Comparison of ENCODE assay signal across 33 cellular contexts in genomic region chr11:98130117-98130625, GRCh38.
DNase-seq lines count a peak whose midpoint lies in the region; ATAC-seq, FAIRE-seq and TF ChIP-seq lines count a peak whose summit lies in the region.
"Had no signal": no experiment of that assay in that cellular context is flagged by ENCODE, and none has a peak within 500 bp of the region (broad histone marks: within the 10 kb centered on the region; RNA-seq: fewer than 3 reads in every experiment).

No MANE protein-coding gene starts in this region.

- H3K9me1 ChIP-seq in K562 (ENCODE audit: control insufficient read depth, insufficient read depth, low read length): no peaks in the 10 kb centered on the region

- H3K9ac ChIP-seq in K562 (ENCODE audit: insufficient read depth in 1 of 2, low read depth in 2 of 2, low read length in 2 of 2) (no peak overlapping the region), H1 (replicated peaks in 1 of 4; ENCODE audit: extremely low read depth in 1 of 4, low read depth in 3 of 4, low read length in 3 of 4) (no peak overlapping the region)
- H3K9ac ChIP-seq: BLaER1; BLaER1 treated with 17β-estradiol and CSF1 and Interleukin-3, amounts not matched to agents 10 nM and 100 nM had no signal

- H3K23ac ChIP-seq in H1 (ENCODE audit: insufficient read length): no peak overlapping the region

- H3K79me1 ChIP-seq in H1 (ENCODE audit: low read depth, low read length): no peaks in the 10 kb centered on the region

- TF ChIP-seq EP300 in K562 (IDR thresholded peaks at IDR 0.05; ENCODE audit: low read length): no peak
- no peak for TF ChIP-seq EP300 in H1 (IDR thresholded peaks at IDR 0.05; ENCODE audit: borderline replicate concordance in 1 of 2, low read depth in 2 of 2, low read length in 2 of 2)

- TF ChIP-seq RAD21 in K562 (CRISPR knock-in tag; conservative IDR thresholded peaks at IDR 0.05 in 1 of 2, IDR thresholded peaks at IDR 0.05 in 1 of 2): no peak
- TF ChIP-seq RAD21 in H1 (IDR thresholded peaks at IDR 0.05 in 1 of 2, conservative IDR thresholded peaks at IDR 0.05 in 1 of 2; ENCODE audit: low read depth in 2 of 2, low read length in 2 of 2): no peak

- H3K4me2 ChIP-seq in K562 (ENCODE audit: insufficient read depth, low read length): no peak overlapping the region
- H3K4me2 ChIP-seq in H1 (ENCODE audit: insufficient read depth in 1 of 2, low read depth in 2 of 2, low read length in 2 of 2): no peak overlapping the region
- H3K4me2 ChIP-seq: A549; BLaER1; BLaER1 treated with 17β-estradiol and CSF1 and Interleukin-3, amounts not matched to agents 10 nM and 100 nM had no signal

- no TSS peak for BruUV-seq in K562 (replicated peaks; lab: Mats Ljungman, UMichigan)

- H3K79me2 ChIP-seq in K562 (ENCODE audit: control insufficient read depth, insufficient read depth, low read length) (no peaks in the 10 kb centered on the region), H1 (ENCODE audit: control insufficient read depth in 1 of 2, insufficient read depth in 2 of 2, low read length in 2 of 2) (no peaks in the 10 kb centered on the region)

- H3K9me3 ChIP-seq in K562 (replicated peaks; ENCODE audit: control insufficient read depth, insufficient read depth, low read depth, low read length) (peaks cover 7% of the 10 kb centered on the region; the same call in 1 of the 2 replicates), H1 (ENCODE audit: insufficient read depth in 2 of 2, low read depth in 1 of 2, low read length in 1 of 2) (no peaks in the 10 kb centered on the region)
- H3K9me3 ChIP-seq: A549, BE2C, BLaER1, Caco-2 had no signal

- H2BK15ac ChIP-seq in H1 (ENCODE audit: low read length): no peak overlapping the region

- no peak overlapping the region for H3K56ac ChIP-seq in H1 (replicated peaks; ENCODE audit: insufficient read length, low read depth, low read length)

- H2AFZ ChIP-seq in K562 (ENCODE audit: low read depth, low read length) (no peak overlapping the region), H1 (ENCODE audit: low read length) (no peak overlapping the region)

- no peak overlapping the region for H3K18ac ChIP-seq in H1 (ENCODE audit: extremely low read depth, low read length)

- in situ Hi-C loops in K562 (cut with MboI): no loop called here

- no peak overlapping the region for H2BK12ac ChIP-seq in H1 (ENCODE audit: low read depth, low read length)

- H2AK5ac ChIP-seq in H1 (ENCODE audit: low read depth, low read length): no peak overlapping the region

- intact Hi-C loops in K562 (cut with micrococcal nuclease): no loop called here

- H3K14ac ChIP-seq in H1 (ENCODE audit: insufficient read length): no peak overlapping the region

- no peak overlapping the region for H2BK20ac ChIP-seq in H1 (ENCODE audit: low read length)

- H4K5ac ChIP-seq in H1 (ENCODE audit: insufficient read length, low read depth, low read length): no peak overlapping the region

- H3K4ac ChIP-seq in H1 (replicated peaks; ENCODE audit: insufficient read length, low read depth, low read length): no peak overlapping the region

- no peak overlapping the region for H3K27ac Mint-ChIP-seq in activated naive CD4-positive, alpha-beta T cell treated with anti-CD3 and anti-CD28 coated beads, Interleukin-2, amount 10 ng/mL, durations not matched to agents 7 days and 5 days
- H3K27ac Mint-ChIP-seq: B cell; CD14-positive monocyte; CD4-positive, alpha-beta memory T cell; CD4-positive, alpha-beta T cell; CD4-positive, CD25-positive, alpha-beta regulatory T cell; CD8-positive, alpha-beta memory T cell; CD8-positive, alpha-beta T cell had no signal

- POLR2A ChIA-PET in K562 (lab: Yijun Ruan, JAX) (no interaction called here), H1 (lab: Charles Lee; ENCODE audit: partially characterized antibody) (no interaction called here)

- H3K4me3 ChIP-seq in K562: no peak overlapping the region
- no peak overlapping the region for H3K4me3 ChIP-seq in H1 (ENCODE audit: extremely low read depth in 1 of 4, insufficient read depth in 2 of 4, low read depth in 3 of 4, low read length in 4 of 4)
- H3K4me3 ChIP-seq: A549; BLaER1; BLaER1 treated with 17β-estradiol and CSF1 and Interleukin-3, amounts not matched to agents 10 nM and 100 nM had no signal

- ATAC-seq in K562: no peak
- ATAC-seq: A549; CD8-positive, alpha-beta T cell had no signal

- H3K27me3 Mint-ChIP-seq in activated naive CD4-positive, alpha-beta T cell treated with anti-CD3 and anti-CD28 coated beads, Interleukin-2, amount 10 ng/mL, durations not matched to agents 7 days and 5 days: no peaks in the 10 kb centered on the region
- H3K27me3 Mint-ChIP-seq: B cell; CD4-positive, alpha-beta memory T cell; CD4-positive, alpha-beta T cell; CD4-positive, CD25-positive, alpha-beta regulatory T cell; CD8-positive, alpha-beta memory T cell had no signal

- no peak overlapping the region for H4K8ac ChIP-seq in H1 (ENCODE audit: extremely low read depth, insufficient read depth, low read length)

- peaks cover 17% of the 10 kb centered on the region for H3K9me3 Mint-ChIP-seq in activated naive CD4-positive, alpha-beta T cell treated with anti-CD3 and anti-CD28 coated beads, Interleukin-2, amount 10 ng/mL, durations not matched to agents 7 days and 5 days

- H3K4me3 Mint-ChIP-seq in activated naive CD4-positive, alpha-beta T cell treated with anti-CD3 and anti-CD28 coated beads, Interleukin-2, amount 10 ng/mL, durations not matched to agents 7 days and 5 days: no peak overlapping the region
- H3K4me3 Mint-ChIP-seq: B cell; CD14-positive monocyte; CD4-positive, alpha-beta memory T cell; CD4-positive, alpha-beta T cell; CD4-positive, CD25-positive, alpha-beta regulatory T cell; CD8-positive, alpha-beta memory T cell; CD8-positive, alpha-beta T cell had no signal

- H3K4me1 ChIP-seq in K562 (replicated peaks in 1 of 2; ENCODE audit: control insufficient read depth in 2 of 2, insufficient read depth in 2 of 2, low read length in 2 of 2) (no peaks in the 10 kb centered on the region), H1 (replicated peaks in 1 of 4; ENCODE audit: control insufficient read depth in 3 of 4, insufficient read depth in 4 of 4, low read length in 3 of 4) (no peaks in the 10 kb centered on the region)
- H3K4me1 ChIP-seq: A549; BE2C; BLaER1; BLaER1 treated with 17β-estradiol and CSF1 and Interleukin-3, amounts not matched to agents 10 nM and 100 nM; Caco-2 had no signal

- H3K36me3 Mint-ChIP-seq in activated naive CD4-positive, alpha-beta T cell treated with anti-CD3 and anti-CD28 coated beads, Interleukin-2, amount 10 ng/mL, durations not matched to agents 7 days and 5 days: no peaks in the 10 kb centered on the region
- H3K36me3 Mint-ChIP-seq: CD14-positive monocyte; CD4-positive, alpha-beta memory T cell; CD4-positive, CD25-positive, alpha-beta regulatory T cell; CD8-positive, alpha-beta T cell had no signal

- FAIRE-seq in K562 (lab: Jason Lieb, UNC) (no peak), H1 (lab: Jason Lieb, UNC) (no peak)
- FAIRE-seq: A204.1, A549, D721Med had no signal

- no peak for TF ChIP-seq CTCF in K562 (IDR thresholded peaks at IDR 0.05 in 2 of 3, conservative IDR thresholded peaks at IDR 0.05 in 1 of 3; ENCODE audit: insufficient read depth in 2 of 3, low read depth in 1 of 3, low read length in 3 of 3)
- TF ChIP-seq CTCF in H1 (IDR thresholded peaks at IDR 0.05; ENCODE audit: control extremely low read depth in 1 of 3, insufficient read depth in 1 of 3, low read depth in 1 of 3, low read length in 3 of 3): no peak

- H2BK5ac ChIP-seq in H1 (ENCODE audit: low read depth, low read length): no peak overlapping the region

- H4K91ac ChIP-seq in H1 (replicated peaks; ENCODE audit: insufficient read length, low read length): no peak overlapping the region

- DNase-seq in K562 (ENCODE audit: extremely low read depth in 1 of 4, low spot score in 3 of 4): no peak
- no peak for DNase-seq in H1 (ENCODE audit: low read depth in 1 of 2, low spot score in 2 of 2)
- no peak for DNase-seq in activated naive CD4-positive, alpha-beta T cell treated with anti-CD3 and anti-CD28 coated beads, Interleukin-2, amount 10 ng/mL, durations not matched to agents 7 days and 5 days
- no peak for DNase-seq in islet precursor cell
- DNase-seq: 8988T; ACHN; AML-193; BE2C; C1 segment of cervical spinal cord; Caco-2; Calu3; CD4-positive, alpha-beta memory T cell; CD4-positive, alpha-beta T cell; CD4-positive, CD25-positive, alpha-beta regulatory T cell; CD8-positive, alpha-beta memory T cell; CD8-positive, alpha-beta T cell; COR-L47; DMS 273 treated with DMSO at 0.1 percent for 48 hours; DMS153; DMS53; DMS79; DMS79 treated with DMSO at 0.1 percent for 48 hours; DND-41; EL had no signal

- no peak for TF ChIP-seq POLR2A in K562 (conservative IDR thresholded peaks at IDR 0.05)
- no peak for TF ChIP-seq POLR2A in H1 (IDR thresholded peaks at IDR 0.05; ENCODE audit: control extremely low read depth in 1 of 2, low read depth in 2 of 2, low read length in 2 of 2)

- no peaks in the 10 kb centered on the region for H4K20me1 ChIP-seq in K562 (replicated peaks; ENCODE audit: control insufficient read depth, insufficient read depth, low read length)
- no peaks in the 10 kb centered on the region for H4K20me1 ChIP-seq in H1 (replicated peaks in 1 of 2; ENCODE audit: control insufficient read depth in 1 of 2, insufficient read depth in 2 of 2, low read length in 2 of 2)
- H4K20me1 ChIP-seq: BLaER1; BLaER1 treated with 17β-estradiol and CSF1 and Interleukin-3, amounts not matched to agents 10 nM and 100 nM had no signal

- H3K27ac ChIP-seq in K562 (ENCODE audit: extremely low read depth, low read depth, low read length): no peak overlapping the region
- no peak overlapping the region for H3K27ac ChIP-seq in H1 (ENCODE audit: low read depth, low read length)
- H3K27ac ChIP-seq: 22Rv1; A549; BLaER1; BLaER1 treated with 17β-estradiol and CSF1 and Interleukin-3, amounts not matched to agents 10 nM and 100 nM; C4-2B had no signal

- H2BK120ac ChIP-seq in H1 (replicated peaks; ENCODE audit: low read depth, low read length): no peak overlapping the region

- H3K36me3 ChIP-seq in K562 (ENCODE audit: control insufficient read depth, insufficient read depth, low read length) (no peaks in the 10 kb centered on the region), H1 (ENCODE audit: control insufficient read depth in 2 of 4, insufficient read depth in 4 of 4, low read length in 3 of 4) (no peaks in the 10 kb centered on the region)
- H3K36me3 ChIP-seq: BE2C; BLaER1; BLaER1 treated with 17β-estradiol and CSF1 and Interleukin-3, amounts not matched to agents 10 nM and 100 nM had no signal

- CTCF ChIA-PET in K562 (lab: Yijun Ruan, JAX; ENCODE audit: low intra/inter-chr PET ratio) (no interaction called here), H1 (lab: Charles Lee; ENCODE audit: partially characterized antibody) (no interaction called here)
- CTCF ChIA-PET in activated naive CD4-positive, alpha-beta T cell treated with anti-CD3 and anti-CD28 coated beads, Interleukin-2, amount 10 ng/mL, durations not matched to agents 7 days and 5 days (lab: Charles Lee): no interaction called here

- H3K4me1 Mint-ChIP-seq in activated naive CD4-positive, alpha-beta T cell treated with anti-CD3 and anti-CD28 coated beads, Interleukin-2, amount 10 ng/mL, durations not matched to agents 7 days and 5 days: no peaks in the 10 kb centered on the region
- H3K4me1 Mint-ChIP-seq: B cell; CD14-positive monocyte; CD4-positive, alpha-beta memory T cell; CD4-positive, CD25-positive, alpha-beta regulatory T cell; CD8-positive, alpha-beta memory T cell had no signal

- no peaks in the 10 kb centered on the region for H3K23me2 ChIP-seq in H1 (ENCODE audit: low read depth, low read length)

- H3K27me3 ChIP-seq in K562 (ENCODE audit: control insufficient read depth in 2 of 2, insufficient read depth in 2 of 2, low read length in 2 of 2): no peaks in the 10 kb centered on the region
- no peaks in the 10 kb centered on the region for H3K27me3 ChIP-seq in H1 (replicated peaks in 1 of 4; ENCODE audit: control insufficient read depth in 3 of 4, extremely low read depth in 1 of 4, insufficient read depth in 3 of 4, low read length in 3 of 4)
- H3K27me3 ChIP-seq: BE2C; BLaER1; BLaER1 treated with 17β-estradiol and CSF1 and Interleukin-3, amounts not matched to agents 10 nM and 100 nM had no signal

Comparison
In these comparisons a context has a peak if more than half of its experiments do, and no peak if none do; other contexts are left out.
1. Of the 49 proteins assayed by ChIP-seq in both K562 and H1: peak only in K562: none; only in H1: none; in both: ZNF274; in neither: 48.